1 cellular context compared by ENCODE assay signal in the genomic region with DNA sequence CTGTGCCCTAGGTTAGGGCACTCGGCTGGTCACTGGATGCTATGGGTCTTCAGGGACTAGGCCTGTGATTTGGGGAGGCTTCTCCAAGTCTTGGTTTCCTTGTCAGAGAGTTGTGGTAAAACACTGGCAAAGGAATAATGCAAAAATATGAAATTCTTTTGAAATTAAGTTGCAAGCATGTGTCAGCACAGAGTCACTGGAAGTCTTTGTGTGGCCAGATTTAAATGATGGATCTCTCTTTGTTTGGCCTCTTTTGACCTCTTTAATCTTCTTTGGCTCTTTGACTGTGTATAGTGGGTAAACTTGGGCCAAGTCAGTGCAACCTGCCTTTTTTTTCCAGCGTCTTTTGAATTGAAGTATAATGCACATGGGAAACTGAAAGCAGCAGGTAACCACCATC.
TF ChIP-seq lines count a peak whose summit lies in the region.

No MANE protein-coding gene starts in this region.

TF ChIP-seq in HepG2, 621 proteins besides CTCF, POLR2A, EP300 and RAD21:
- TF ChIP-seq ZNF670 (CRISPR knock-in tag; IDR thresholded peaks at IDR 0.05; ENCODE audit: borderline replicate concordance) (0 out of 2 replicates have a peak, but pooled peaks have one; percentile 5), ZNF256 (CRISPR knock-in tag; conservative IDR thresholded peaks at IDR 0.05) (no peak), RBFOX2 (IDR thresholded peaks at IDR 0.05; ENCODE audit: low read depth, low read length) (0 out of 2 replicates have a peak, but pooled peaks have one; percentile 17), RBM22 (optimal IDR thresholded peaks at IDR 0.05; ENCODE audit: low read length) (peak; percentile 37)
- TF ChIP-seq, protein P1, sequence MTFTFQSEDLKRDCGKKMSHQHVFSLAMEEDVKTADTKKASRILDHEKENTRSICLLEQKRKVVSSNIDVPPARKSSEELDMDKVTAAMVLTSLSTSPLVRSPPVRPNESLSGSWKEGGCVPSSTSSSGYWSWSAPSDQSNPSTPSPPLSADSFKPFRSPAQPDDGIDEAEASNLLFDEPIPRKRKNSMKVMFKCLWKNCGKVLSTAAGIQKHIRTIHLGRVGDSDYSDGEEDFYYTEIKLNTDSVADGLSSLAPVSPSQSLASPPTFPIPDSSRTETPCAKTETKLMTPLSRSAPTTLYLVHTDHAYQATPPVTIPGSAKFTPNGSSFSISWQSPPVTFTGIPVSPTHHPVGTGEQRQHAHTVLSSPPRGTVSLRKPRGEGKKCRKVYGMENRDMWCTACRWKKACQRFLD (CRISPR knock-in tag; IDR thresholded peaks at IDR 0.05; ENCODE audit: borderline replicate concordance): no peak
